Comparison of ENCODE assay signal across 25 cellular contexts in the genomic region with DNA sequence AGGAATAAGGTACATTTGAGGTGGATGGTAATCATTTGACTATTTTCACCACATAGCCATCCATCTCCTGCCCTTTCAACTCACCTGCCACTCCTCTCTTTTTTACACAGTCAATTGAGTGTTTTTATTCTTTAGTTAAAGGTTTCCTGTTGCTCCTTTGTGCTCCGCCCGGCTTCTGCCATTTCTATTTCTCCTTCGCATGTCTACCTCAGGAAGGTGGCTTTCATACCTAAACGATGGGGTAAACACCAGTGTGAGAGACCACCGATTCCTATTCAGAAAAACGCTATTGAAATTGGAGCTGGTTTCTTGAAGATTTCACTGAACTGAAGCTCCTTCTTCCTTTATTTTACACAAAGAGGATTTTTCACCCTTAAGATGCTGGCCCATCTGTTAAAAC.
"Had no signal": no experiment of that assay in that cellular context is flagged by ENCODE, and none has a peak within 500 bp of the region (broad histone marks: within the 10 kb centered on the region; RNA-seq: fewer than 3 reads in every experiment).

No MANE protein-coding gene starts in this region.

- H3K36me3 ChIP-seq: brain microvascular endothelial cell, cardiac muscle cell had no signal

- H3K4me2 ChIP-seq: PC-9 had no signal

- H3K4me3 ChIP-seq: cardiac muscle cell, PC-9 had no signal

- H3K4me1 Mint-ChIP-seq: activated CD4-positive, alpha-beta memory T cell treated with anti-CD3 and anti-CD28 coated beads, Interleukin-2, amount 10 ng/mL, durations not matched to agents 7 days and 5 days; activated naive CD4-positive, alpha-beta T cell treated with anti-CD3 and anti-CD28 coated beads, Interleukin-2, amount 10 ng/mL, durations not matched to agents 7 days and 5 days; activated naive CD8-positive, alpha-beta T cell treated with anti-CD3 and anti-CD28 coated beads for 36 hours; T-helper 17 cell had no signal

- H3K36me3 Mint-ChIP-seq: activated naive CD4-positive, alpha-beta T cell treated with anti-CD3 and anti-CD28 coated beads, Interleukin-2, amount 10 ng/mL, durations not matched to agents 7 days and 5 days; activated naive CD8-positive, alpha-beta T cell treated with anti-CD3 and anti-CD28 coated beads for 36 hours had no signal

- H3K27me3 ChIP-seq: brain microvascular endothelial cell, cardiac muscle cell had no signal

- DNase-seq: activated CD4-positive, alpha-beta memory T cell treated with anti-CD3 and anti-CD28 coated beads, Interleukin-2, amount 10 ng/mL, durations not matched to agents 7 days and 5 days; activated CD4-positive, alpha-beta T cell treated with anti-CD3 and anti-CD28 coated beads, Interleukin-2, amount 50 U/mL, for 1 hour; activated CD4-positive, CD25-positive, alpha-beta regulatory T cell; activated gamma-delta T cell treated with Interleukin-2 at 50 U/mL for 16 hours; activated naive CD4-positive, alpha-beta T cell treated with anti-CD3 and anti-CD28 coated beads, Interleukin-2, amount 10 ng/mL, durations not matched to agents 7 days and 5 days; activated naive CD8-positive, alpha-beta T cell treated with anti-CD3 and anti-CD28 coated beads for 36 hours; activated T-cell treated with anti-CD3 and anti-CD28 coated beads for 4 hours; activated T-cell treated with anti-CD3 and anti-CD28 coated beads, Interleukin-2, amount 50 U/mL, for 48 hours; brain microvascular endothelial cell; cerebellar nuclear complex; Kasumi-1; KBM-7; NCI-H1105 treated with DMSO at 0.1 percent for 48 hours; NCI-H1436 treated with DMSO at 0.1 percent for 48 hours; NCI-H187; NCI-H2171; NCI-H2227 treated with DMSO at 0.1 percent for 48 hours; NCI-H446 treated with DMSO at 0.1 percent for 48 hours; NCI-H526 treated with DMSO at 0.1 percent for 48 hours; PC-9; SIG-M5; T-helper 17 cell; T-helper 9 cell had no signal

- H3K4me3 Mint-ChIP-seq: activated CD4-positive, alpha-beta memory T cell treated with anti-CD3 and anti-CD28 coated beads, Interleukin-2, amount 10 ng/mL, durations not matched to agents 7 days and 5 days; activated naive CD4-positive, alpha-beta T cell treated with anti-CD3 and anti-CD28 coated beads, Interleukin-2, amount 10 ng/mL, durations not matched to agents 7 days and 5 days; activated naive CD8-positive, alpha-beta T cell treated with anti-CD3 and anti-CD28 coated beads for 36 hours; T-helper 17 cell had no signal

- ATAC-seq: T-helper 17 cell had no signal

- H3K27me3 Mint-ChIP-seq: activated CD4-positive, alpha-beta memory T cell treated with anti-CD3 and anti-CD28 coated beads, Interleukin-2, amount 10 ng/mL, durations not matched to agents 7 days and 5 days; activated naive CD4-positive, alpha-beta T cell treated with anti-CD3 and anti-CD28 coated beads, Interleukin-2, amount 10 ng/mL, durations not matched to agents 7 days and 5 days; activated naive CD8-positive, alpha-beta T cell treated with anti-CD3 and anti-CD28 coated beads for 36 hours; T-helper 17 cell had no signal

- H2AFZ ChIP-seq: PC-9 had no signal

- H3K27ac ChIP-seq: brain microvascular endothelial cell, cardiac muscle cell, PC-9 had no signal

- H3K27ac Mint-ChIP-seq: activated CD4-positive, alpha-beta memory T cell treated with anti-CD3 and anti-CD28 coated beads, Interleukin-2, amount 10 ng/mL, durations not matched to agents 7 days and 5 days; activated naive CD4-positive, alpha-beta T cell treated with anti-CD3 and anti-CD28 coated beads, Interleukin-2, amount 10 ng/mL, durations not matched to agents 7 days and 5 days; activated naive CD8-positive, alpha-beta T cell treated with anti-CD3 and anti-CD28 coated beads for 36 hours; activated T-helper 2 cell treated with anti-CD3 and anti-CD28 coated beads, Interferon-gamma antibody, Interleukin-2, Interleukin-4, amounts not matched to agents 10 μg/mL and 5 μg/mL and 100 μg/mL, durations not matched to agents 14 hours and 24 hours and 36 hours; T-helper 17 cell had no signal
